1 cellular context compared by ENCODE assay signal in genomic region chr14:28676481-28676880, GRCh38.
TF ChIP-seq lines count a peak whose summit lies in the region.

No MANE protein-coding gene starts in this region.

TF ChIP-seq in neural cell, 6 proteins besides CTCF, POLR2A, EP300 and RAD21:
- TF ChIP-seq REST (IDR thresholded peaks at IDR 0.05; ENCODE audit: borderline replicate concordance) (no peak), TAF1 (IDR thresholded peaks at IDR 0.05; ENCODE audit: low read depth) (no peak), SMC3 (conservative IDR thresholded peaks at IDR 0.05; ENCODE audit: poor library complexity) (no peak), EZH2 (IDR thresholded peaks at IDR 0.05; ENCODE audit: borderline replicate concordance, insufficient read depth, low read length, poor library complexity, severe bottlenecking) (no peak), MXI1 (conservative IDR thresholded peaks at IDR 0.05; ENCODE audit: poor library complexity, severe bottlenecking) (no peak), POLR2AphosphoS5 (IDR thresholded peaks at IDR 0.05) (no peak)
